In genomic region chr6:36716476-36717093, GRCh38 we compare ENCODE assay signal across 17 cellular contexts. TPM values are rescaled to one million over a fixed set of nuclear protein-coding genes. Genes with fewer than 3 reads are reported as not detected.
"Had no signal": no experiment of that assay in that cellular context is flagged by ENCODE, and none has a peak within 500 bp of the region (broad histone marks: within the 10 kb centered on the region; RNA-seq: fewer than 3 reads in every experiment).

No MANE protein-coding gene starts in this region.

- H3K4me3 Mint-ChIP-seq: activated CD8-positive, alpha-beta T cell treated with anti-CD3 and anti-CD28 coated beads, Interleukin-2, amount 10 ng/mL, durations not matched to agents 7 days and 5 days; nephron had no signal

- H3K9me3 ChIP-seq: breast epithelium, gastroesophageal sphincter, lower lobe of right lung, ovary, thyroid gland had no signal

- H3K9me3 Mint-ChIP-seq: activated naive CD4-positive, alpha-beta T cell treated with anti-CD3 and anti-CD28 coated beads, Interleukin-2, amount 50 U/mL, for 72 hours; nephron had no signal

- H3K36me3 ChIP-seq: breast epithelium, gastroesophageal sphincter, lower lobe of right lung, ovary, thyroid gland had no signal

- H3K4me1 ChIP-seq: breast epithelium, gastroesophageal sphincter, lower lobe of right lung, thyroid gland had no signal

- DNase-seq: activated CD8-positive, alpha-beta memory T cell treated with anti-CD3 and anti-CD28 coated beads, Interleukin-2, amount 50 U/mL, for 48 hours; activated CD8-positive, alpha-beta T cell treated with anti-CD3 and anti-CD28 coated beads, Interleukin-2, amount 10 ng/mL, durations not matched to agents 7 days and 5 days; anterior cingulate cortex; lower lobe of right lung; T-helper 9 cell; thyroid gland had no signal

- ATAC-seq: activated CD8-positive, alpha-beta T cell treated with anti-CD3 and anti-CD28 coated beads, Interleukin-2, amount 10 ng/mL, durations not matched to agents 7 days and 5 days; activated naive CD4-positive, alpha-beta T cell treated with anti-CD3 and anti-CD28 coated beads, Interleukin-2, amount 50 U/mL, for 72 hours; gastroesophageal sphincter; lower lobe of right lung had no signal

- H3K4me3 ChIP-seq: breast epithelium, dorsolateral prefrontal cortex, gastroesophageal sphincter, lower lobe of right lung, ovary, skin epidermis, thyroid gland had no signal

- H3K27ac ChIP-seq: breast epithelium, dorsolateral prefrontal cortex, gastroesophageal sphincter, lower lobe of right lung, ovary, thyroid gland, VCaP had no signal

- H3K27me3 ChIP-seq: breast epithelium, dorsolateral prefrontal cortex, gastroesophageal sphincter, ovary, thyroid gland had no signal

- H3K27ac Mint-ChIP-seq: activated CD8-positive, alpha-beta T cell treated with anti-CD3 and anti-CD28 coated beads, Interleukin-2, amount 10 ng/mL, durations not matched to agents 7 days and 5 days; activated naive CD4-positive, alpha-beta T cell treated with anti-CD3 and anti-CD28 coated beads, Interleukin-2, amount 50 U/mL, for 72 hours; nephron had no signal

- H3K36me3 Mint-ChIP-seq: activated naive CD4-positive, alpha-beta T cell treated with anti-CD3 and anti-CD28 coated beads, Interleukin-2, amount 50 U/mL, for 72 hours had no signal

RNA-seq across cellular contexts. Expression of gene RAB44, which starts 19.0 kb away (rescaled TPM):
- total RNA-seq: activated CD8-positive, alpha-beta T cell treated with anti-CD3 and anti-CD28 coated beads, Interleukin-2, amount 10 ng/mL, durations not matched to agents 7 days and 5 days; chondrocyte; kidney epithelial cell had no signal
- polyA plus RNA-seq: fibroblast of lung had no signal
